In genomic region chr7:74182453-74183090, GRCh38 we compare ENCODE assay signal across 14 cellular contexts. TPM values are rescaled to one million over a fixed set of nuclear protein-coding genes. Genes with fewer than 3 reads are reported as not detected.
DNase-seq lines count a peak whose midpoint lies in the region; ATAC-seq, FAIRE-seq and TF ChIP-seq lines count a peak whose summit lies in the region.
"Had no signal": no experiment of that assay in that cellular context is flagged by ENCODE, and none has a peak within 500 bp of the region (broad histone marks: within the 10 kb centered on the region; RNA-seq: fewer than 3 reads in every experiment).

No MANE protein-coding gene starts in this region.

- TF ChIP-seq RAD21 in HCT116 (IDR thresholded peaks at IDR 0.05; ENCODE audit: low read depth) (no peak), K562 (CRISPR knock-in tag; conservative IDR thresholded peaks at IDR 0.05 in 1 of 2, IDR thresholded peaks at IDR 0.05 in 1 of 2) (no peak)

- H3K4me2 ChIP-seq in HCT116 (ENCODE audit: low read length) (peak overlapping the region; percentile 45; the same call in 1 of the 2 replicates), K562 (ENCODE audit: insufficient read depth, low read length) (no peak overlapping the region)

- H3K4me3 ChIP-seq in AG04450 (ENCODE audit: low read depth, low read length) (no peak overlapping the region), HCT116 (replicated peaks in 1 of 2; ENCODE audit: low read depth in 1 of 2, low read length in 2 of 2) (no peak overlapping the region), K562 (no peak overlapping the region), mucosa of descending colon (no peak overlapping the region)
- H3K4me3 ChIP-seq: thoracic aorta had no signal

- peaks cover 70% of the 10 kb centered on the region; the same call in 1 of the 2 replicates for H4K20me1 ChIP-seq in HCT116 (ENCODE audit: insufficient read depth)
- peaks cover 88% of the 10 kb centered on the region for H4K20me1 ChIP-seq in K562 (replicated peaks; ENCODE audit: control insufficient read depth, insufficient read depth, low read length)

- H3K27ac ChIP-seq in AG04450 (ENCODE audit: low read depth, low read length), result peak overlapping the region; percentile 49
- H3K27ac ChIP-seq in HCT116 (ENCODE audit: low read depth, low read length), result peak overlapping the region; percentile 25
- H3K27ac ChIP-seq in K562 (ENCODE audit: extremely low read depth, low read depth, low read length), result peak overlapping the region; percentile 8; the same call in 1 of the 3 replicates
- H3K27ac ChIP-seq: thoracic aorta had no signal

- H2AFZ ChIP-seq in HCT116 (ENCODE audit: low read depth, low read length, poor library complexity, severe bottlenecking) (no peak overlapping the region), K562 (ENCODE audit: low read depth, low read length) (no peak overlapping the region)

- peaks cover 2 to 41% of the 10 kb centered on the region in 2 experiments; a peak in 3 of 4 replicates for H3K36me3 ChIP-seq in HCT116 (ENCODE audit: control insufficient read depth in 1 of 2, insufficient read depth in 2 of 2, low read length in 2 of 2)
- peaks cover 96% of the 10 kb centered on the region for H3K36me3 ChIP-seq in K562 (ENCODE audit: control insufficient read depth, insufficient read depth, low read length)
- H3K36me3 ChIP-seq in mucosa of descending colon (ENCODE audit: low read depth), result no peaks in the 10 kb centered on the region
- H3K36me3 ChIP-seq: thoracic aorta had no signal

- FAIRE-seq in K562 (lab: Jason Lieb, UNC), result no peak

- H3K4me1 ChIP-seq in HCT116 (ENCODE audit: control insufficient read depth in 1 of 2, insufficient read depth in 2 of 2, low read length in 2 of 2) (peaks cover 54 to 81% of the 10 kb centered on the region in 2 experiments), K562 (replicated peaks in 1 of 2; ENCODE audit: control insufficient read depth in 2 of 2, insufficient read depth in 2 of 2, low read length in 2 of 2) (peaks cover 0 to 11% of the 10 kb centered on the region in 2 experiments; a peak in 3 of 5 replicates), mucosa of descending colon (ENCODE audit: low read depth) (peaks cover 81% of the 10 kb centered on the region)

- TF ChIP-seq EP300 in K562 (IDR thresholded peaks at IDR 0.05; ENCODE audit: low read length), result no peak

- intact Hi-C loops in HCT116 (cut with micrococcal nuclease), result loop anchor here (2.0 kb wide), 1 partner anchor 114 kb away; no protein-coding TSS in a partner anchor
- intact Hi-C loops in K562 (cut with micrococcal nuclease), result loop anchor here (1.0 kb wide), 1 partner anchor 114 kb away; no protein-coding TSS in a partner anchor
- intact Hi-C loops in mucosa of descending colon (cut with DNase I, micrococcal nuclease), result loop anchor here in 1 of 2 donors (10.0 kb wide), 1 partner anchor 118 kb away; no protein-coding TSS in a partner anchor

- WGBS in K562 (ENCODE audit: insufficient coverage, low coverage, missing lambda C conversion rate), result 79% methylated on average over 6 of the region's 6 CpGs

- no peaks in the 10 kb centered on the region for H3K9me1 ChIP-seq in K562 (ENCODE audit: control insufficient read depth, insufficient read depth, low read length)

- TF ChIP-seq CTCF in AG04450 (IDR thresholded peaks at IDR 0.05; ENCODE audit: low read depth, low read length) (no peak), HCT116 (IDR thresholded peaks at IDR 0.05 in 2 of 3, conservative IDR thresholded peaks at IDR 0.05 in 1 of 3; ENCODE audit: borderline replicate concordance in 1 of 3, insufficient read depth in 1 of 3, low read depth in 2 of 3, low read length in 2 of 3) (no peak), K562 (IDR thresholded peaks at IDR 0.05 in 2 of 3, conservative IDR thresholded peaks at IDR 0.05 in 1 of 3; ENCODE audit: insufficient read depth in 2 of 3, low read depth in 1 of 3, low read length in 3 of 3) (no peak), mucosa of descending colon (IDR thresholded peaks at IDR 0.05) (no peak)

- DNase-seq in AG04450 (ENCODE audit: low read depth, low spot score), result no peak
- no peak for DNase-seq in HCT116 (ENCODE audit: low read depth, low spot score)
- no peak for DNase-seq in K562 (ENCODE audit: extremely low read depth in 1 of 4, low spot score in 3 of 4)
- DNase-seq in mucosa of descending colon, result no peak
- no peak for DNase-seq in DMS153 treated with DMSO at 0.1 percent for 48 hours (lab: John Stamatoyannopoulos, UW; ENCODE audit: unreplicated experiment)
- DNase-seq in RPMI8226, result no peak
- DNase-seq: activated CD4-positive, alpha-beta T cell treated with anti-CD3 and anti-CD28 coated beads, Interleukin-2, amount 10 ng/mL, durations not matched to agents 7 days and 5 days; caudate nucleus; HCEC 1CT; NCI-H2029; stimulated activated CD4-positive, alpha-beta T cell treated with anti-CD3 and anti-CD28 coated beads, Interleukin-2, amount 100 ng/mL, for 24 hours had no signal

- RAD21 ChIA-PET in HCT116 (lab: Charles Lee; ENCODE audit: low non-redundant PET in 1 of 2, low total read pairs in 2 of 2, uncharacterized antibody in 2 of 2, unreplicated experiment in 2 of 2), result interaction anchor here in 1 of 2 experiments (0.9 kb wide), 1 partner anchor 114 kb away, joined by 3 read pairs; no protein-coding TSS in a partner anchor

- peaks cover 100% of the 10 kb centered on the region for H3K79me2 ChIP-seq in HCT116 (ENCODE audit: insufficient read depth, low read length)
- peaks cover 100% of the 10 kb centered on the region for H3K79me2 ChIP-seq in K562 (ENCODE audit: control insufficient read depth, insufficient read depth, low read length)

- no peaks in the 10 kb centered on the region for H3K9me3 ChIP-seq in AG04450 (ENCODE audit: control insufficient read depth, insufficient read depth, low read length)
- H3K9me3 ChIP-seq in HCT116 (ENCODE audit: control insufficient read depth in 1 of 2, insufficient read depth in 1 of 2, low read depth in 1 of 2, low read length in 2 of 2), result no peaks in the 10 kb centered on the region
- H3K9me3 ChIP-seq in K562 (replicated peaks; ENCODE audit: control insufficient read depth, insufficient read depth, low read depth, low read length), result no peaks in the 10 kb centered on the region
- H3K9me3 ChIP-seq in mucosa of descending colon, result no peaks in the 10 kb centered on the region
- H3K9me3 ChIP-seq: thoracic aorta had no signal

- no peak for ATAC-seq in HCT116
- no peak; the same call in 2 of the 3 replicates for ATAC-seq in K562
- peak; percentile 32 for ATAC-seq in mucosa of descending colon
- ATAC-seq in HG02973 (IDR thresholded peaks at IDR 0.05; ENCODE audit: unreplicated experiment), result no peak
- ATAC-seq in HG03139 (IDR thresholded peaks at IDR 0.05; ENCODE audit: unreplicated experiment), result no peak

- H3K27me3 ChIP-seq in AG04450 (ENCODE audit: control insufficient read depth, insufficient read depth, low read length) (no peaks in the 10 kb centered on the region), HCT116 (ENCODE audit: insufficient read depth, low read length) (no peaks in the 10 kb centered on the region), K562 (ENCODE audit: control insufficient read depth in 2 of 2, insufficient read depth in 2 of 2, low read length in 2 of 2) (no peaks in the 10 kb centered on the region)

- no peaks in the 10 kb centered on the region for H3K9me2 ChIP-seq in HCT116 (ENCODE audit: insufficient read depth)

- POLR2A ChIA-PET in AG04450 (lab: Yijun Ruan, JAX) (interaction anchor here (1.4 kb wide), 1 partner anchor 8 kb away, joined by 6 read pairs; the partner anchor contains the start of gene EIF4H), HCT116 (lab: Charles Lee) (interaction anchor here (0.6 kb wide), 1 partner anchor 27 kb away, joined by 3 read pairs; no protein-coding TSS in a partner anchor), K562 (lab: Yijun Ruan, JAX) (interaction anchor here (0.6 to 3.5 kb wide), 8 partner anchors 8 to 156 kb away, joined by 3 to 29 read pairs (median 6); partner anchors contain the start of genes EIF4H and LIMK1)

- TF ChIP-seq POLR2A in HCT116 (IDR thresholded peaks at IDR 0.05; ENCODE audit: borderline replicate concordance, extremely low read depth, insufficient read depth, insufficient read length) (no peak), K562 (conservative IDR thresholded peaks at IDR 0.05) (no peak)

- CTCF ChIA-PET in AG04450 (lab: Charles Lee), result interaction anchor here (0.7 to 1.3 kb wide), 3 partner anchors 11 to 219 kb away, joined by 3 to 5 read pairs (median 3); no protein-coding TSS in a partner anchor
- CTCF ChIA-PET in HCT116 (lab: Charles Lee), result interaction anchor here (1.1 to 2.0 kb wide), 2 partner anchors 16 to 114 kb away, joined by 7 to 12 read pairs; no protein-coding TSS in a partner anchor
- CTCF ChIA-PET in K562 (lab: Yijun Ruan, JAX; ENCODE audit: low intra/inter-chr PET ratio), result interaction anchor here (0.5 to 2.3 kb wide), 3 partner anchors 115 to 357 kb away, joined by 3 to 11 read pairs (median 3); no protein-coding TSS in a partner anchor

- H3K9ac ChIP-seq in HCT116 (ENCODE audit: low read length) (no peak overlapping the region), K562 (ENCODE audit: insufficient read depth in 1 of 2, low read depth in 2 of 2, low read length in 2 of 2) (peak overlapping the region in 1 of 2 experiments; percentile 55; a peak in 1 of 4 replicates)

- in situ Hi-C loops in K562 (cut with MboI), result no loop called here

- BruUV-seq in HCT116 (replicated peaks; lab: Mats Ljungman, UMichigan) (no TSS peak), K562 (replicated peaks; lab: Mats Ljungman, UMichigan) (no TSS peak)

RNA-seq across cellular contexts. Expression of gene EIF4H, which starts 8.4 kb away (rescaled TPM):
- polyA plus RNA-seq in AG04450 (2011; rRNA removed), result 378 and 404 TPM in 2 replicates
- 253 and 255 TPM in 2 replicates for polyA minus RNA-seq in AG04450 (2011; rRNA and poly(A)+ RNA removed)
- total RNA-seq in HCT116 (2021; ENCODE audit: unreplicated experiment), result 384 TPM
- polyA plus RNA-seq in HCT116 (2012), result 300 and 343 TPM in 2 replicates
- total RNA-seq in K562 (2011; cell fraction: chromatin; rRNA removed; ENCODE audit: low replicate concordance), result 135 and 180 TPM in 2 replicates
- total RNA-seq in K562 (2011; cell fraction: nucleolus; rRNA removed), result 102 and 103 TPM in 2 replicates
- 156 and 188 TPM in 2 replicates for total RNA-seq in K562 (2011; cell fraction: nucleoplasm; rRNA removed)
- 315 and 338 TPM in 2 replicates for total RNA-seq in K562 (2014; rRNA removed)
- 262 and 319 TPM in 2 replicates for total RNA-seq in K562 (2014; rRNA removed; fragmentation: Illumina TruSeq; extraction: Trizol)
- total RNA-seq in K562 (2015; rRNA removed; fragmentation: Illumina TruSeq; extraction: Trizol), result 350 and 354 TPM in 2 replicates
- total RNA-seq in K562 (2021), result 408 and 416 TPM in 2 replicates
- 346 and 435 TPM in 2 replicates for polyA plus RNA-seq in K562 (2011; rRNA removed)
- polyA plus RNA-seq in K562 (2011; cell fraction: cytosol; rRNA removed), result 391 and 403 TPM in 2 replicates
- polyA plus RNA-seq in K562 (2011; cell fraction: nucleus; rRNA removed), result 160 and 185 TPM in 2 replicates
- polyA plus RNA-seq in K562 (2012), result 372 and 407 TPM in 2 replicates
- 319 and 334 TPM in 2 replicates for polyA plus RNA-seq in K562 (2014; fragmentation: Illumina TruSeq; extraction: Trizol)
- polyA plus RNA-seq in K562 (2014; fragmentation: Nextera tagmentation; extraction: Ambion mirVana), result 10 to 100 TPM; 11.0 to 15.9 TPM
- polyA plus RNA-seq in K562 (2014; rRNA removed), result 369 and 425 TPM in 2 replicates
- polyA minus RNA-seq in K562 (2011; rRNA and poly(A)+ RNA removed), result 295 and 304 TPM in 2 replicates
- 159 and 193 TPM in 2 replicates for polyA minus RNA-seq in K562 (2011; cell fraction: cytosol; rRNA and poly(A)+ RNA removed)
- polyA minus RNA-seq in K562 (2011; cell fraction: nucleus; rRNA and poly(A)+ RNA removed), result 95.7 and 151 TPM in 2 replicates
- total RNA-seq in mucosa of descending colon, result 100 to 1,000 TPM; 231 to 278 (median 274) TPM

RNA-seq across cellular contexts. Expression of gene LAT2, which starts 27.2 kb away (rescaled TPM):
- polyA plus RNA-seq in AG04450 (2011; rRNA removed), result 0.22 and 0.26 TPM in 2 replicates
- polyA minus RNA-seq in AG04450 (2011; rRNA and poly(A)+ RNA removed), result 0.74 TPM in 2 replicates
- total RNA-seq in HCT116 (2021; ENCODE audit: unreplicated experiment), result 9.4 TPM
- 19.4 and 22.7 TPM in 2 replicates for polyA plus RNA-seq in HCT116 (2012)
- 1.1 and 2.4 TPM in 2 replicates for total RNA-seq in K562 (2011; cell fraction: chromatin; rRNA removed; ENCODE audit: low replicate concordance)
- total RNA-seq in K562 (2011; cell fraction: nucleolus; rRNA removed), result 0.39 and 1.8 TPM in 2 replicates
- 1.1 and 1.5 TPM in 2 replicates for total RNA-seq in K562 (2011; cell fraction: nucleoplasm; rRNA removed)
- total RNA-seq in K562 (2014; rRNA removed), result 0.29 and 0.45 TPM in 2 replicates
- 0.15 TPM in 1 of 2 replicates, not detected in the other for total RNA-seq in K562 (2014; rRNA removed; fragmentation: Illumina TruSeq; extraction: Trizol)
- total RNA-seq in K562 (2015; rRNA removed; fragmentation: Illumina TruSeq; extraction: Trizol), result 0.11 and 0.23 TPM in 2 replicates
- total RNA-seq in K562 (2021), result 0.29 and 0.58 TPM in 2 replicates
- polyA plus RNA-seq in K562 (2011; rRNA removed), result 0.24 and 0.65 TPM in 2 replicates
- 0.19 and 0.57 TPM in 2 replicates for polyA plus RNA-seq in K562 (2011; cell fraction: cytosol; rRNA removed)
- 0.18 and 0.64 TPM in 2 replicates for polyA plus RNA-seq in K562 (2011; cell fraction: nucleus; rRNA removed)
- polyA plus RNA-seq in K562 (2012), result 0.68 and 0.76 TPM in 2 replicates
- 0.40 and 0.47 TPM in 2 replicates for polyA plus RNA-seq in K562 (2014; fragmentation: Illumina TruSeq; extraction: Trizol)
- polyA plus RNA-seq in K562 (2014; fragmentation: Nextera tagmentation; extraction: Ambion mirVana), result under 1 TPM; 0.24 to 0.25 TPM
- 0.24 and 0.78 TPM in 2 replicates for polyA plus RNA-seq in K562 (2014; rRNA removed)
- 0.53 TPM in 1 of 2 replicates, not detected in the other for polyA minus RNA-seq in K562 (2011; rRNA and poly(A)+ RNA removed)
- not detected in 2 replicates for polyA minus RNA-seq in K562 (2011; cell fraction: cytosol; rRNA and poly(A)+ RNA removed)
- polyA minus RNA-seq in K562 (2011; cell fraction: nucleus; rRNA and poly(A)+ RNA removed), result 0.54 TPM in 1 of 2 replicates, not detected in the other
- 1 to 10 TPM; 3.1 to 8.1 (median 6.9) TPM for total RNA-seq in mucosa of descending colon
